21 cellular contexts compared by ENCODE assay signal in the genomic region with DNA sequence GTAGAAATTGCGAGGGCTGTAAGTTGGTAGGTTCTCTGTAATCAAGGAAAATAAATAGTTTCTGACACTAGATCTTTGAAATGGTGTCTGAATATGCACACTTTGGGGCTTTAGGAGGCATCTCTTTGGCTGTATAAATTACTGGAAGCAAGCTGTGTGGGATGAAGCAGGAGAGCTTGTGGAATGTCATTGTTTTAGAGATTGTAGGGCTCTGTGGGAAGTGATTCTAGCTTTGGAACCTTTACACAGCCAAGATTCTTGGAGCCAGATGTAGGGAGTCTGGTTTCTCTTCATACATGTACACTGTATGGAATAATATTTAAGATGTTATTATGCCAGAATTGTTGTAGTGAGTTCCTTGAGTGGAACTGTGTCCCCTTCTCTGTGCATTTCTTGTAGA.
"Had no signal": no experiment of that assay in that cellular context is flagged by ENCODE, and none has a peak within 500 bp of the region (broad histone marks: within the 10 kb centered on the region; RNA-seq: fewer than 3 reads in every experiment).

No MANE protein-coding gene starts in this region.

- H3K4me1 ChIP-seq: parathyroid adenoma, right lobe of liver, spleen, upper lobe of right lung, vagina had no signal

- H3K27ac Mint-ChIP-seq: effector memory CD8-positive, alpha-beta T cell; naive thymus-derived CD8-positive, alpha-beta T cell; stimulated activated memory B cell treated with anti-CD40 and anti-IgM and Interleukin-4, amounts not matched to agents 10 μg/mL and 1 μg/mL and 100 μg/mL, for 72 hours; stimulated activated naive CD8-positive, alpha-beta T cell treated with anti-CD3 and anti-CD28 coated beads, Interleukin-15, Interleukin-2, amounts not matched to agents 100 ng/mL and 50 ng/mL, for 24 hours had no signal

- H3K36me3 ChIP-seq: gastrocnemius medialis, right lobe of liver, spleen, tibial nerve, upper lobe of right lung, vagina had no signal

- DNase-seq: effector memory CD8-positive, alpha-beta T cell; erythroblast; gastrocnemius medialis; islet precursor cell; mucosa of descending colon; naive thymus-derived CD8-positive, alpha-beta T cell; occipital lobe; psoas muscle; retina; right lobe of liver; spleen; stimulated activated CD4-positive, alpha-beta T cell treated with anti-CD3 and anti-CD28 coated beads, Interleukin-15, amount 100 ng/mL, for 24 hours; stimulated activated CD4-positive, alpha-beta T cell treated with anti-CD3 and anti-CD28 coated beads, Interleukin-1b, Interleukin-23, amount 100 ng/mL, for 48 hours; stimulated activated CD4-positive, alpha-beta T cell treated with anti-CD3 and anti-CD28 coated beads, Interleukin-4, amount 100 ng/mL, for 24 hours; upper lobe of right lung had no signal

- H3K27me3 ChIP-seq: gastrocnemius medialis, right lobe of liver, spleen, tibial nerve, upper lobe of right lung, vagina had no signal

- H3K36me3 Mint-ChIP-seq: stimulated activated memory B cell treated with anti-CD40 and anti-IgM and Interleukin-4, amounts not matched to agents 10 μg/mL and 1 μg/mL and 100 μg/mL, for 72 hours had no signal

- H3K9me3 ChIP-seq: gastrocnemius medialis, mucosa of descending colon, psoas muscle, right lobe of liver, upper lobe of right lung, vagina had no signal

- H3K4me3 Mint-ChIP-seq: effector memory CD8-positive, alpha-beta T cell; naive thymus-derived CD8-positive, alpha-beta T cell; stimulated activated memory B cell treated with anti-CD40 and anti-IgM and Interleukin-4, amounts not matched to agents 10 μg/mL and 1 μg/mL and 100 μg/mL, for 72 hours; stimulated activated naive CD8-positive, alpha-beta T cell treated with anti-CD3 and anti-CD28 coated beads, Interleukin-15, Interleukin-2, amounts not matched to agents 100 ng/mL and 50 ng/mL, for 24 hours had no signal

- H3K4me3 ChIP-seq: gastrocnemius medialis, mucosa of descending colon, psoas muscle, right lobe of liver, spleen, tibial nerve, upper lobe of right lung, vagina had no signal

- FAIRE-seq: endothelial cell of umbilical vein had no signal

- H2AFZ ChIP-seq: parathyroid adenoma had no signal

- H3K27me3 Mint-ChIP-seq: effector memory CD8-positive, alpha-beta T cell; stimulated activated memory B cell treated with anti-CD40 and anti-IgM and Interleukin-4, amounts not matched to agents 10 μg/mL and 1 μg/mL and 100 μg/mL, for 72 hours had no signal

- H3K9ac ChIP-seq: parathyroid adenoma had no signal

- H3K27ac ChIP-seq: parathyroid adenoma, psoas muscle, right lobe of liver, spleen, tibial nerve, upper lobe of right lung, vagina had no signal

- H3K4me1 Mint-ChIP-seq: naive thymus-derived CD8-positive, alpha-beta T cell; stimulated activated memory B cell treated with anti-CD40 and anti-IgM and Interleukin-4, amounts not matched to agents 10 μg/mL and 1 μg/mL and 100 μg/mL, for 72 hours had no signal
